21 cellular contexts compared by ENCODE assay signal in the genomic region with DNA sequence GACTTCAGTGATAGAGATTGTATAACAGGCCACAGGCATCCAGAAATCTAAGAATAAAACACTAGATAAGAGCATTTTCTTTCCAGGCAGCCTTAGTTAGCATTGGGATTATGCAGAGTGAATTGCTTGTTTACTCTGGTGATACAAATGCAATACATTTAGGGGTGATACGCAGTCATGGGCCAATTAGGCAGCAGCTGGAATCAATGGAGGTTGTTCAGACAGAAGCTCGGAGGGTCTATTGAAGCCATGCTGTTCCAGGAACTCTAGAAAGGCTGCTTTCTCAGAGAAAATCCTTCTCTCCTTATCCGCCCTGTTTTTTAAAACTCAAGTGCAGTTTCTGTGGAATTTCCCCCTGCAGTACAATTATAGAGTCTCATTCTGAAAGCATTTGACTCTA.
DNase-seq lines count a peak whose midpoint lies in the region; ATAC-seq and TF ChIP-seq lines count a peak whose summit lies in the region.
"Had no signal": no experiment of that assay in that cellular context is flagged by ENCODE, and none has a peak within 500 bp of the region (broad histone marks: within the 10 kb centered on the region; RNA-seq: fewer than 3 reads in every experiment).

No MANE protein-coding gene starts in this region.

- H3K4me3 Mint-ChIP-seq in brain (peak overlapping the region in 2 of 5 experiments; percentile 44 to 59), nephron progenitor cell (no peak overlapping the region)
- H3K4me3 Mint-ChIP-seq: activated CD4-positive, alpha-beta T cell treated with anti-CD3 and anti-CD28 coated beads, Interleukin-2, amount 10 ng/mL, durations not matched to agents 7 days and 5 days; activated T-cell treated with anti-CD3 and anti-CD28 coated beads, Interleukin-2, amount 50 U/mL, for 72 hours; CD4-positive, alpha-beta memory T cell; T-helper 2 cell treated with Interferon-gamma antibody and Interleukin-4, amounts not matched to agents 5 μg/mL and 100 μg/mL, for 36 hours had no signal

- H3K27ac Mint-ChIP-seq in brain (peak overlapping the region in 3 of 5 experiments; percentile 23 to 64 (median 53)), nephron progenitor cell (peak overlapping the region; percentile 22)
- H3K27ac Mint-ChIP-seq: activated CD4-positive, alpha-beta T cell treated with anti-CD3 and anti-CD28 coated beads, Interleukin-2, amount 10 ng/mL, durations not matched to agents 7 days and 5 days; activated T-cell treated with anti-CD3 and anti-CD28 coated beads, Interleukin-2, amount 50 U/mL, for 72 hours; CD4-positive, alpha-beta memory T cell; T-helper 2 cell treated with Interferon-gamma antibody and Interleukin-4, amounts not matched to agents 5 μg/mL and 100 μg/mL, for 36 hours had no signal

- TF ChIP-seq CTCF in brain (conservative IDR thresholded peaks at IDR 0.05), result no peak
- no peak for TF ChIP-seq CTCF in nephron progenitor cell (IDR thresholded peaks at IDR 0.05)

- H3K36me3 Mint-ChIP-seq in brain (no peaks in the 10 kb centered on the region), nephron progenitor cell (ENCODE audit: low read depth) (no peaks in the 10 kb centered on the region)
- H3K36me3 Mint-ChIP-seq: CD4-positive, alpha-beta memory T cell had no signal

- DNase-seq in NCI-H1417 (lab: John Stamatoyannopoulos, UW) (peak in 2 of 3 experiments; percentile 35 to 68), NCI-H1417 treated with DMSO at 0.1 percent for 48 hours (lab: John Stamatoyannopoulos, UW) (no peak), NCI-H146 treated with DMSO at 0.1 percent for 48 hours (lab: John Stamatoyannopoulos, UW; ENCODE audit: unreplicated experiment) (peak; percentile 43), nephron progenitor cell (no peak), COLO668 (lab: John Stamatoyannopoulos, UW; ENCODE audit: unreplicated experiment) (no peak)
- DNase-seq: activated CD4-positive, alpha-beta T cell treated with anti-CD3 and anti-CD28 coated beads, Interleukin-2, amount 10 ng/mL, durations not matched to agents 7 days and 5 days; activated naive CD4-positive, alpha-beta T cell treated with Interleukin-2 at 50 U/mL for 16 hours; activated T-cell treated with anti-CD3 and anti-CD28 coated beads, Interleukin-2, amount 50 U/mL, for 72 hours; AML-193; CD4-positive, alpha-beta memory T cell; cortex of kidney; GOT3; KG1; MM.1S; NCI-H526 treated with DMSO at 0.1 percent for 48 hours; upper lobe of left lung had no signal

- H3K27me3 Mint-ChIP-seq in brain (peaks cover 3% of the 10 kb centered on the region), nephron progenitor cell (ENCODE audit: low read depth, poor library complexity) (no peaks in the 10 kb centered on the region)
- H3K27me3 Mint-ChIP-seq: activated CD4-positive, alpha-beta T cell treated with anti-CD3 and anti-CD28 coated beads, Interleukin-2, amount 10 ng/mL, durations not matched to agents 7 days and 5 days; CD4-positive, alpha-beta memory T cell had no signal

- ATAC-seq in HG03439 (IDR thresholded peaks at IDR 0.05; ENCODE audit: unreplicated experiment) (no peak), esophagus mucosa (no peak)
- ATAC-seq: activated T-cell treated with anti-CD3 and anti-CD28 coated beads, Interleukin-2, amount 50 U/mL, for 72 hours; gastroesophageal sphincter had no signal

- H3K4me1 Mint-ChIP-seq in brain (peaks cover 11% of the 10 kb centered on the region), nephron progenitor cell (peaks cover 8% of the 10 kb centered on the region)
- H3K4me1 Mint-ChIP-seq: activated CD4-positive, alpha-beta T cell treated with anti-CD3 and anti-CD28 coated beads, Interleukin-2, amount 10 ng/mL, durations not matched to agents 7 days and 5 days; CD4-positive, alpha-beta memory T cell had no signal

- H3K9me3 Mint-ChIP-seq in brain, result peaks cover 0 to 11% (median 4%) of the 10 kb centered on the region in 5 experiments
- H3K9me3 Mint-ChIP-seq in nephron progenitor cell, result peaks cover 13% of the 10 kb centered on the region

Comparison
In these comparisons a context has a peak if more than half of its experiments do, and no peak if none do; other contexts are left out.
1. DNase-seq: peak in NCI-H1417 (2 of 3) and NCI-H146 treated with DMSO at 0.1 percent for 48 hours (single experiment); none in NCI-H1417 treated with DMSO at 0.1 percent for 48 hours (single experiment), nephron progenitor cell (single experiment) and COLO668 (single experiment).